ENCODE assay signal across 8 cellular contexts in the genomic region with DNA sequence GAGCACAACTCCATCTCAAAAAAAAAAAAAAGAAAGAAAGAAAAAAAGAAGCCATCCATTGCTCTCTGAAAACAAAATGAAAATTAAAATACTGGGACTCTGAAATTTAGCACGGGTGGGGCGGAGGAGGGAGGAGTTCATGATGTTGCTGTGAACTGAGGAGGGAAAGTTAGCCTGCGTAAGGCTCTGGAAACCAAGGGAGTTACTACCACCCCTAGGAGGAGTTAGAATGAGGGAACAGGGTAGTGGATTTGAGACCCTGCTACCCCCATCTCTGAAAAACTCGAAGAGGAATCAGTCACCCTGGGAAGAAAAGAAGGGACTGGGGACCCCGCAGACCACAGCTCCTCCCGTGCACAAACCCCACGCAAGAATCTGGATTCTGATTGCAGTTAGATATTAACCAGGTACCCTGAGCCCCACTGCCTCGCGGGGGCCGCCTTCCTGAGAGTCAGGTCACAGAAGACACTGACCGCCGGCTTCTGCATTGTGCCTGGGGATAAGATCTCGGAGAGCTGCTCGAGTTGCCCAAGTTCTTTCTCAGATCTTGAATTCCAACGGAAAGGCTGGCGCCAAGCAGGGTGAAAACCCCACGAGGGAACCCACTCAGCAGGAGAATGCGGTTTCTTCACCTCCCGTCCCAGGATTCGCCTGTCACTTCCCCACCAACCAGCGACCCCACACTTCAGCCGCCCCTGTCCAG. TPM values are rescaled to one million over a fixed set of nuclear protein-coding genes. Genes with fewer than 3 reads are reported as not detected.
DNase-seq lines count a peak whose midpoint lies in the region; ATAC-seq, FAIRE-seq and TF ChIP-seq lines count a peak whose summit lies in the region.

No MANE protein-coding gene starts in this region.

- intact Hi-C loops in transverse colon (cut with DNase I; ENCODE audit: low total_unique reads) = no loop called here

- TF ChIP-seq CTCF in H1 (IDR thresholded peaks at IDR 0.05; ENCODE audit: control extremely low read depth in 1 of 3, insufficient read depth in 1 of 3, low read depth in 1 of 3, low read length in 3 of 3) (no peak), transverse colon (IDR thresholded peaks at IDR 0.05) (no peak)

- no peak overlapping the region; the same call in 1 of the 2 replicates for H2BK12ac ChIP-seq in H1 (ENCODE audit: low read depth, low read length)

- peak overlapping the region; percentile 97; the same call in 1 of the 2 replicates for H4K8ac ChIP-seq in H1 (ENCODE audit: extremely low read depth, insufficient read depth, low read length)

- ATAC-seq in SK-N-SH treated with all-trans-retinoic acid at 6 μM for 48 hours (peak; percentile 8), GM19023 (IDR thresholded peaks at IDR 0.05; ENCODE audit: unreplicated experiment) (no peak)

- CTCF ChIA-PET in H1 (lab: Charles Lee; ENCODE audit: partially characterized antibody) = interaction anchor here (1.2 to 1.8 kb wide), 3 partner anchors 11 to 42 kb away, joined by 3 to 9 read pairs (median 4); a partner anchor contains a TSS

- TF ChIP-seq EP300 in H1 (IDR thresholded peaks at IDR 0.05; ENCODE audit: borderline replicate concordance in 1 of 2, low read depth in 2 of 2, low read length in 2 of 2) (no peak), transverse colon (IDR thresholded peaks at IDR 0.05; ENCODE audit: low read depth) (no peak)

- no peak overlapping the region for H2BK20ac ChIP-seq in H1 (ENCODE audit: low read length)

- WGBS in H1 (ENCODE audit: extremely low coverage in 1 of 2, insufficient coverage in 1 of 2, insufficient read length in 1 of 2, insufficient replicate concordance in 2 of 2, low coverage in 1 of 2, low lambda C conversion rate in 2 of 2, missing lambda C conversion rate in 1 of 2), 2 experiments = 37% methylated on average over 20 of the region's 22 CpGs; no CpG with 5 or more reads in 1 of the 2 experiments
- 11% methylated on average over 22 of the region's 22 CpGs; no CpG with 5 or more reads in 1 of the 2 donors for WGBS in transverse colon (ENCODE audit: low coverage in 1 of 2), 2 donors

- H3K23ac ChIP-seq in H1 (ENCODE audit: insufficient read length) = no peak overlapping the region

- no peak overlapping the region for H4K91ac ChIP-seq in H1 (replicated peaks; ENCODE audit: insufficient read length, low read length)

- H3K27me3 ChIP-seq in H1 (replicated peaks in 1 of 4; ENCODE audit: control insufficient read depth in 3 of 4, extremely low read depth in 1 of 4, insufficient read depth in 3 of 4, low read length in 3 of 4) (peaks cover 0 to 8% (median 6%) of the 10 kb centered on the region in 4 experiments; a peak in 5 of 7 replicates), mononuclear cell (ENCODE audit: insufficient read depth, low read length) (no peaks in the 10 kb centered on the region), transverse colon (no peaks in the 10 kb centered on the region)

- peak overlapping the region in 3 of 4 experiments; percentile 62 to 85 (median 85); a peak in 5 of 7 replicates for H3K9ac ChIP-seq in H1 (replicated peaks in 1 of 4; ENCODE audit: extremely low read depth in 1 of 4, low read depth in 3 of 4, low read length in 3 of 4)

- no peaks in the 10 kb centered on the region for H3K79me2 ChIP-seq in H1 (ENCODE audit: control insufficient read depth in 1 of 2, insufficient read depth in 2 of 2, low read length in 2 of 2)

- in situ Hi-C loops in transverse colon (cut with MboI; ENCODE audit: low pct_ligation_motif_present in 1 of 4, low pct_unique_long_range_greater_than_20kb in 1 of 4, low sequenced_read_pairs in 3 of 4) = no loop called here

- H2BK15ac ChIP-seq in H1 (ENCODE audit: low read length) = no peak overlapping the region

- H3K36me3 ChIP-seq in H1 (ENCODE audit: control insufficient read depth in 2 of 4, insufficient read depth in 4 of 4, low read length in 3 of 4) = no peaks in the 10 kb centered on the region
- no peaks in the 10 kb centered on the region for H3K36me3 ChIP-seq in transverse colon

- H3K9me3 ChIP-seq in H1 (ENCODE audit: insufficient read depth in 2 of 2, low read depth in 1 of 2, low read length in 1 of 2) (peaks cover 4 to 19% of the 10 kb centered on the region in 2 experiments), mononuclear cell (ENCODE audit: low read depth, low read length) (no peaks in the 10 kb centered on the region), transverse colon (no peaks in the 10 kb centered on the region)

- H3K27ac ChIP-seq in H1 (ENCODE audit: low read depth, low read length) = no peak overlapping the region
- peak overlapping the region; percentile 85 to 90 (median 89) for H3K27ac ChIP-seq in transverse colon

- peak overlapping the region; percentile 56 to 80 for H3K4me2 ChIP-seq in H1 (ENCODE audit: insufficient read depth in 1 of 2, low read depth in 2 of 2, low read length in 2 of 2)

- no peak for TF ChIP-seq POLR2A in H1 (IDR thresholded peaks at IDR 0.05; ENCODE audit: control extremely low read depth in 1 of 2, low read depth in 2 of 2, low read length in 2 of 2)
- no peak for TF ChIP-seq POLR2A in transverse colon (IDR thresholded peaks at IDR 0.05)

- H2BK5ac ChIP-seq in H1 (ENCODE audit: low read depth, low read length) = no peak overlapping the region

- H3K56ac ChIP-seq in H1 (replicated peaks; ENCODE audit: insufficient read length, low read depth, low read length) = no peak overlapping the region

- POLR2A ChIA-PET in H1 (lab: Charles Lee; ENCODE audit: partially characterized antibody) = interaction anchor here (0.6 to 1.7 kb wide), 12 partner anchors 10 to 312 kb away, joined by 3 to 10 read pairs (median 4); a partner anchor contains a TSS

- no peak overlapping the region for H2AK5ac ChIP-seq in H1 (ENCODE audit: low read depth, low read length)

- peaks cover 7% of the 10 kb centered on the region; the same call in 1 of the 2 replicates for H3K23me2 ChIP-seq in H1 (ENCODE audit: low read depth, low read length)

- FAIRE-seq in H1 (lab: Jason Lieb, UNC) = no peak

- H4K5ac ChIP-seq in H1 (ENCODE audit: insufficient read length, low read depth, low read length) = no peak overlapping the region

- peak overlapping the region; percentile 68; the same call in 1 of the 2 replicates for H2AFZ ChIP-seq in H1 (ENCODE audit: low read length)

- H3K4me1 ChIP-seq in H1 (replicated peaks in 1 of 4; ENCODE audit: control insufficient read depth in 3 of 4, insufficient read depth in 4 of 4, low read length in 3 of 4) = no peaks in the 10 kb centered on the region
- peaks cover 18% of the 10 kb centered on the region for H3K4me1 ChIP-seq in mononuclear cell (ENCODE audit: insufficient read depth, low read length)
- peaks cover 3 to 17% (median 11%) of the 10 kb centered on the region in 4 donors for H3K4me1 ChIP-seq in transverse colon

- DNase-seq in activated CD4-positive, alpha-beta T cell treated with anti-CD3 and anti-CD28 coated beads for 48 hours = peak; percentile 7
- no peak for DNase-seq in activated CD4-positive, alpha-beta T cell treated with anti-CD3 and anti-CD28 coated beads, Interleukin-2, amount 50 U/mL, for 4 hours
- DNase-seq in H1 (ENCODE audit: low read depth in 1 of 2, low spot score in 2 of 2) = no peak
- DNase-seq in transverse colon = peak; percentile 15
- no peak for DNase-seq in NOMO-1 (lab: John Stamatoyannopoulos, UW; ENCODE audit: unreplicated experiment in 2 of 2)

- H3K14ac ChIP-seq in H1 (ENCODE audit: insufficient read length) = no peak overlapping the region

- H3K18ac ChIP-seq in H1 (ENCODE audit: extremely low read depth, low read length) = no peak overlapping the region

- H4K20me1 ChIP-seq in H1 (replicated peaks in 1 of 2; ENCODE audit: control insufficient read depth in 1 of 2, insufficient read depth in 2 of 2, low read length in 2 of 2) = no peaks in the 10 kb centered on the region

- H2BK120ac ChIP-seq in H1 (replicated peaks; ENCODE audit: low read depth, low read length) = no peak overlapping the region

- H3K4ac ChIP-seq in H1 (replicated peaks; ENCODE audit: insufficient read length, low read depth, low read length) = no peak overlapping the region

- H3K79me1 ChIP-seq in H1 (ENCODE audit: low read depth, low read length) = no peaks in the 10 kb centered on the region

- TF ChIP-seq RAD21 in H1 (IDR thresholded peaks at IDR 0.05 in 1 of 2, conservative IDR thresholded peaks at IDR 0.05 in 1 of 2; ENCODE audit: low read depth in 2 of 2, low read length in 2 of 2) = no peak

- peak overlapping the region; percentile 61 to 83 (median 80) for H3K4me3 ChIP-seq in H1 (ENCODE audit: extremely low read depth in 1 of 4, insufficient read depth in 2 of 4, low read depth in 3 of 4, low read length in 4 of 4)
- peak overlapping the region; percentile 58 for H3K4me3 ChIP-seq in mononuclear cell (ENCODE audit: low read length)
- peak overlapping the region; percentile 69 to 90 (median 82) for H3K4me3 ChIP-seq in transverse colon

RNA-seq across cellular contexts. Expression of a gene that starts 0.9 kb away (rescaled TPM):
- 2.0 and 2.4 TPM in 2 replicates for total RNA-seq in H1 (2021; fragmentation: NEBNext Ultra II Directional; extraction: Animal tissue kit (Norgen Biotek cat#: 25700))
- polyA plus RNA-seq in H1 (2011; rRNA removed) = 0.17 and 0.60 TPM in 2 replicates
- 0.84 TPM for polyA plus RNA-seq in H1 (2011; cell fraction: cytosol; rRNA removed)
- polyA plus RNA-seq in H1 (2011; cell fraction: nucleus; rRNA removed) = 0.16 TPM
- polyA plus RNA-seq in H1 (2012, experiment 1 of 2) = 0.97 to 1.8 TPM (median 1.3 TPM) in 4 replicates
- not detected for polyA plus RNA-seq in H1 (2012, experiment 2 of 2)
- polyA plus RNA-seq in H1 (2013, experiment 1 of 2) = 0.71 TPM
- polyA plus RNA-seq in H1 (2013, experiment 2 of 2) = 0.74 TPM
- 2.1 and 4.1 TPM in 2 replicates for polyA minus RNA-seq in H1 (2011; rRNA and poly(A)+ RNA removed)
- polyA minus RNA-seq in H1 (2011; cell fraction: cytosol; rRNA and poly(A)+ RNA removed) = 1.2 TPM
- 3.4 TPM for polyA minus RNA-seq in H1 (2011; cell fraction: nucleus; rRNA and poly(A)+ RNA removed)
- total RNA-seq in mononuclear cell (1.0 TPM), transverse colon (1 to 10 TPM in 1 of 4 donors, under 1 TPM in 1, not detected in 2; 0.96 to 2.2 TPM)

RNA-seq across cellular contexts. Expression of a gene that starts 31.1 kb away (rescaled TPM):
- total RNA-seq in H1 (2021; fragmentation: NEBNext Ultra II Directional; extraction: Animal tissue kit (Norgen Biotek cat#: 25700)) = 2.3 and 3.0 TPM in 2 replicates
- 0.66 and 0.91 TPM in 2 replicates for polyA plus RNA-seq in H1 (2011; rRNA removed)
- polyA plus RNA-seq in H1 (2011; cell fraction: cytosol; rRNA removed) = 2.3 TPM
- polyA plus RNA-seq in H1 (2011; cell fraction: nucleus; rRNA removed) = 0.84 TPM
- polyA plus RNA-seq in H1 (2012, experiment 1 of 2) = 1.6 to 2.6 TPM (median 2.1 TPM) in 4 replicates
- 0.12 TPM for polyA plus RNA-seq in H1 (2012, experiment 2 of 2)
- polyA plus RNA-seq in H1 (2013, experiment 1 of 2) = 1.2 TPM
- polyA plus RNA-seq in H1 (2013, experiment 2 of 2) = 1.4 TPM
- 2.4 and 3.6 TPM in 2 replicates for polyA minus RNA-seq in H1 (2011; rRNA and poly(A)+ RNA removed)
- polyA minus RNA-seq in H1 (2011; cell fraction: cytosol; rRNA and poly(A)+ RNA removed) = 3.7 TPM
- 3.2 TPM for polyA minus RNA-seq in H1 (2011; cell fraction: nucleus; rRNA and poly(A)+ RNA removed)
- total RNA-seq in mononuclear cell = 3.1 TPM
- 1 to 10 TPM; 1.2 to 6.5 (median 3.4) TPM for total RNA-seq in transverse colon

RNA-seq across cellular contexts. Expression of a gene that starts 36.5 kb away (rescaled TPM):
- 3.0 and 4.2 TPM in 2 replicates for total RNA-seq in H1 (2021; fragmentation: NEBNext Ultra II Directional; extraction: Animal tissue kit (Norgen Biotek cat#: 25700))
- polyA plus RNA-seq in H1 (2011; rRNA removed) = 0.49 and 1.00 TPM in 2 replicates
- polyA plus RNA-seq in H1 (2011; cell fraction: cytosol; rRNA removed) = 1.1 TPM
- polyA plus RNA-seq in H1 (2011; cell fraction: nucleus; rRNA removed) = 1.0 TPM
- 1.3 to 1.9 TPM (median 1.6 TPM) in 4 replicates for polyA plus RNA-seq in H1 (2012, experiment 1 of 2)
- polyA plus RNA-seq in H1 (2012, experiment 2 of 2) = 0.20 TPM
- 2.2 TPM for polyA plus RNA-seq in H1 (2013, experiment 1 of 2)
- 2.1 TPM for polyA plus RNA-seq in H1 (2013, experiment 2 of 2)
- 3.4 and 3.7 TPM in 2 replicates for polyA minus RNA-seq in H1 (2011; rRNA and poly(A)+ RNA removed)
- polyA minus RNA-seq in H1 (2011; cell fraction: cytosol; rRNA and poly(A)+ RNA removed) = 2.2 TPM
- polyA minus RNA-seq in H1 (2011; cell fraction: nucleus; rRNA and poly(A)+ RNA removed) = 6.3 TPM
- total RNA-seq in mononuclear cell (3.0 TPM), transverse colon (1 to 10 TPM; 5.4 to 9.4 (median 7.9) TPM)

Comparison
In these comparisons a context has a peak if more than half of its experiments do, and no peak if none do; other contexts are left out.
1. DNase-seq: peak in activated CD4-positive, alpha-beta T cell treated with anti-CD3 and anti-CD28 coated beads for 48 hours (single experiment) and transverse colon (single experiment); none in activated CD4-positive, alpha-beta T cell treated with anti-CD3 and anti-CD28 coated beads, Interleukin-2, amount 50 U/mL, for 4 hours (0 of 2), H1 (0 of 2) and NOMO-1 (0 of 2).
2. Peak in every context shown above with its lines, with median percentiles within 50 percentile points of each other: H3K4me3 ChIP-seq.